ENCODE assay signal across 9 cellular contexts in the genomic region with DNA sequence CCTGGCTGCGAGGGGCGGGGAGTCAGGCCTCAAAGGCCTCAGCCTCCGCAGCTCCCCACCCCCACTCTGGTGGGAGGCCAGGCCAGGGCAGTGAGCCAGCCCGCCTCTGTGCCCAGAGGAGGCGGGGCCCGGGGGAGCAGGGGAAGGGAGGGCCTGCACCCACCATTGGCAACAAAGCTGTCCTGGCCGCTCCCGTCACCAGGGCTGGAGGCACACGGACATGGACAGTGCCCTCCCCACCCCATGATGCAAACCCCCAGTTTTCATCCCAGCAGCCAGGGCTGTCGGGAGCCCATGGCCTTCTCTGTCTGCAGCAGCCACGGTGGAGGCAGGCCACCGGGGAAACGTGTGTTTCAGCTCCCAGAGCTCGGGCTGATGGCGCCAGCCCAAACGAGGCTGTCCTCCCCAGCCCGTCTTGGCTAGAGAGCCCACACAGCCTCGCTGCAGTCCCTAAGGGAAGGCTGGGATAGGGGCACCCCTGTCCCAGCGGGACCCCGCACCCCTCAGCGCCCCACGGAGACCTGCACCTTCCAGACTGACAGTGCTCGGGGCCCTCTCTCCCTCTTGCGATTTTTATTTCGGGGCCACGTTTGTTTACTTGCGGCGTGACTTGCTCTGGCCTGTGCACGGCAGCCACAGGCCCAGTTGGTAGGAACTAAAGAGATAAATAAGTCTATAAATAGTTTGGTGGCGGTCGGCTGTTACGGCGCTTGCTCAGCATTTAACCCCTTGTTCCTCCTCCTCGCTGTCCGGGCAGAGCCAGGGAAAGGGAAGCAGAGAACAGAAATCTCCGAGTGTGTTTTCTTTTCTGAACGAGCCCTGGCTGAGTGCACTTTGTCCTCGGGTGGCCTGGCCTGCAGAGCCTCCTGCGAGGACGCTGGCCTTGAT.
DNase-seq lines count a peak whose midpoint lies in the region; ATAC-seq and TF ChIP-seq lines count a peak whose summit lies in the region.
"Had no signal": no experiment of that assay in that cellular context is flagged by ENCODE, and none has a peak within 500 bp of the region (broad histone marks: within the 10 kb centered on the region; RNA-seq: fewer than 3 reads in every experiment).

No MANE protein-coding gene starts in this region.

- no peak overlapping the region for H3K27ac Mint-ChIP-seq in naive thymus-derived CD4-positive, alpha-beta T cell
- no peak overlapping the region for H3K27ac Mint-ChIP-seq in T-helper 2 cell treated with Interferon-gamma antibody and Interleukin-4, amounts not matched to agents 5 μg/mL and 100 μg/mL, for 36 hours

- H3K4me3 ChIP-seq in naive thymus-derived CD4-positive, alpha-beta T cell (ENCODE audit: low read length) = no peak overlapping the region

- H3K4me1 Mint-ChIP-seq in naive thymus-derived CD4-positive, alpha-beta T cell = peaks cover 0 to 6% (median 0%) of the 10 kb centered on the region in 7 donors
- H3K4me1 Mint-ChIP-seq in T-helper 2 cell treated with Interferon-gamma antibody and Interleukin-4, amounts not matched to agents 5 μg/mL and 100 μg/mL, for 36 hours (ENCODE audit: low read depth) = no peaks in the 10 kb centered on the region

- H3K27me3 ChIP-seq in naive thymus-derived CD4-positive, alpha-beta T cell (ENCODE audit: control insufficient read depth in 2 of 2, insufficient read depth in 2 of 2, low read length in 2 of 2) = no peaks in the 10 kb centered on the region
- H3K27me3 ChIP-seq: foreskin keratinocyte had no signal

- H3K36me3 Mint-ChIP-seq in naive thymus-derived CD4-positive, alpha-beta T cell = peaks cover 0 to 3% (median 0%) of the 10 kb centered on the region in 5 donors
- H3K36me3 Mint-ChIP-seq in T-helper 2 cell treated with Interferon-gamma antibody and Interleukin-4, amounts not matched to agents 5 μg/mL and 100 μg/mL, for 36 hours (ENCODE audit: low read depth) = no peaks in the 10 kb centered on the region

- H3K9me3 Mint-ChIP-seq in naive thymus-derived CD4-positive, alpha-beta T cell = peaks cover 0 to 3% (median 0%) of the 10 kb centered on the region in 11 donors
- H3K9me3 Mint-ChIP-seq in T-helper 2 cell treated with Interferon-gamma antibody and Interleukin-4, amounts not matched to agents 5 μg/mL and 100 μg/mL, for 36 hours = no peaks in the 10 kb centered on the region

- DNase-seq in AG08395 (ENCODE audit: low spot score) = peak; percentile 58
- DNase-seq in NCI-H2227 treated with DMSO at 0.1 percent for 48 hours (lab: John Stamatoyannopoulos, UW) = peak; percentile 18
- DNase-seq in naive thymus-derived CD4-positive, alpha-beta T cell = no peak
- no peak for DNase-seq in activated gamma-delta T cell treated with Interleukin-2 at 50 U/mL for 16 hours
- DNase-seq in activated T-cell treated with anti-CD3 and anti-CD28 coated beads for 4 hours = no peak
- DNase-seq in GM10266 (ENCODE audit: extremely low spot score) = no peak
- no peak for DNase-seq in T-helper 2 cell treated with Interferon-gamma antibody and Interleukin-4, amounts not matched to agents 5 μg/mL and 100 μg/mL, for 36 hours (ENCODE audit: low spot score)
- DNase-seq: foreskin keratinocyte had no signal

- peak overlapping the region in 2 of 10 donors; percentile 9 to 23 for H3K4me3 Mint-ChIP-seq in naive thymus-derived CD4-positive, alpha-beta T cell
- no peak overlapping the region for H3K4me3 Mint-ChIP-seq in T-helper 2 cell treated with Interferon-gamma antibody and Interleukin-4, amounts not matched to agents 5 μg/mL and 100 μg/mL, for 36 hours

- peaks cover 13 to 40% (median 32%) of the 10 kb centered on the region in 5 donors for H3K27me3 Mint-ChIP-seq in naive thymus-derived CD4-positive, alpha-beta T cell
- H3K27me3 Mint-ChIP-seq in T-helper 2 cell treated with Interferon-gamma antibody and Interleukin-4, amounts not matched to agents 5 μg/mL and 100 μg/mL, for 36 hours (ENCODE audit: low read depth) = peaks cover 13% of the 10 kb centered on the region

- no peak for TF ChIP-seq CTCF in GM10266 (IDR thresholded peaks at IDR 0.05; ENCODE audit: control insufficient read depth, insufficient read depth, low read depth, missing control alignments)

- peak; percentile 33 for ATAC-seq in esophagus mucosa
- ATAC-seq in naive thymus-derived CD4-positive, alpha-beta T cell = peak; percentile 30
- ATAC-seq: foreskin keratinocyte had no signal

- no peaks in the 10 kb centered on the region for H3K36me3 ChIP-seq in naive thymus-derived CD4-positive, alpha-beta T cell (ENCODE audit: control insufficient read depth in 2 of 3, insufficient read depth in 3 of 3, low read length in 3 of 3)

- intact Hi-C loops in naive thymus-derived CD4-positive, alpha-beta T cell (cut with micrococcal nuclease) = no loop called here

- POLR2A ChIA-PET in naive thymus-derived CD4-positive, alpha-beta T cell (lab: Charles Lee) = no interaction called here

- no peaks in the 10 kb centered on the region for H3K9me3 ChIP-seq in naive thymus-derived CD4-positive, alpha-beta T cell (ENCODE audit: control insufficient read depth in 2 of 3, low read length in 3 of 3)

- H3K27ac ChIP-seq in naive thymus-derived CD4-positive, alpha-beta T cell (ENCODE audit: low read depth, low read length) = no peak overlapping the region
- H3K27ac ChIP-seq: foreskin keratinocyte had no signal

- CTCF ChIA-PET in naive thymus-derived CD4-positive, alpha-beta T cell (lab: Charles Lee) = no interaction called here

- H3K4me1 ChIP-seq in naive thymus-derived CD4-positive, alpha-beta T cell (ENCODE audit: control insufficient read depth in 2 of 2, insufficient read depth in 2 of 2, low read length in 2 of 2) = no peaks in the 10 kb centered on the region
- H3K4me1 ChIP-seq: foreskin keratinocyte had no signal

Comparison
In these comparisons a context has a peak if more than half of its experiments do, and no peak if none do; other contexts are left out.
1. DNase-seq: peak in AG08395 (single experiment) and NCI-H2227 treated with DMSO at 0.1 percent for 48 hours (single experiment); none in naive thymus-derived CD4-positive, alpha-beta T cell (0 of 9), activated gamma-delta T cell treated with Interleukin-2 at 50 U/mL for 16 hours (single experiment), activated T-cell treated with anti-CD3 and anti-CD28 coated beads for 4 hours (single experiment), GM10266 (single experiment) and T-helper 2 cell treated with Interferon-gamma antibody and Interleukin-4, amounts not matched to agents 5 μg/mL and 100 μg/mL, for 36 hours (single experiment).